11 cellular contexts compared by ENCODE assay signal in the genomic region with DNA sequence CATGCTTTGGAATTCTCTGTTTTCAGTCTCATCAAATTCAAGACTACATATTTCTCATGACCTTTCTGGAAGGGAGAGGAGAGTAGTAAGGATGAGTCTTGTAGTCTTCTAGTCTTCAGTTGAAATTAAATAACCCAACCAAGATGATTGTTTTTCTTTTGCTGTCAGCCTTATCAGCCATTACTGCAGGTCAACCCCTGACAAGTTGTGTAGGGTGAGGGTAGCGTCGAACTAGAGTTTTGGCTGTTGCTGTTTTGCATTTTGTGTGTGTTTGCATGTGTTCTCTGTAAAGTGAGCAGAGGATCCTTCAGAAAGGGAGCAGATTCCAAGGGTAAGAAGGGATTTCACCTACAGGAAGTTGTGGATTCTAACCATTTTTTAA. TPM values are rescaled to one million over a fixed set of nuclear protein-coding genes. Genes with fewer than 3 reads are reported as not detected.
DNase-seq lines count a peak whose midpoint lies in the region; ATAC-seq and TF ChIP-seq lines count a peak whose summit lies in the region.
"Had no signal": no experiment of that assay in that cellular context is flagged by ENCODE, and none has a peak within 500 bp of the region (broad histone marks: within the 10 kb centered on the region; RNA-seq: fewer than 3 reads in every experiment).

No MANE protein-coding gene starts in this region.

- TF ChIP-seq CTCF in HL-60 (IDR thresholded peaks at IDR 0.05; ENCODE audit: insufficient read depth, low read length) (no peak), choroid plexus epithelial cell (conservative IDR thresholded peaks at IDR 0.05; ENCODE audit: low read depth, low read length) (no peak), chondrocyte (IDR thresholded peaks at IDR 0.05) (no peak)

- peak overlapping the region in 8 of 11 experiments; percentile 60 to 91 (median 79); a peak in 16 of 22 replicates for H3K4me2 ChIP-seq in BLaER1 treated with 17β-estradiol and CSF1 and Interleukin-3, amounts not matched to agents 10 nM and 100 nM

- no peak for DNase-seq in HL-60 (ENCODE audit: low read depth in 1 of 2, low spot score in 1 of 2)
- DNase-seq in choroid plexus epithelial cell (ENCODE audit: low read depth): peak; percentile 64
- no peak for DNase-seq in naive thymus-derived CD4-positive, alpha-beta T cell
- DNase-seq in NCI-H1092 treated with DMSO at 0.1 percent for 48 hours (lab: John Stamatoyannopoulos, UW): no peak
- DNase-seq in NCI-H524 (lab: John Stamatoyannopoulos, UW): no peak
- no peak for DNase-seq in activated CD4-positive, alpha-beta T cell treated with anti-CD3 and anti-CD28 coated beads, Interleukin-2, amount 50 U/mL, for 48 hours
- DNase-seq in chondrocyte (ENCODE audit: low spot score): no peak
- DNase-seq: dorsolateral prefrontal cortex, NCI-H69 had no signal

- peaks cover 29 to 93% (median 80%) of the 10 kb centered on the region in 10 experiments for H3K4me1 ChIP-seq in BLaER1 treated with 17β-estradiol and CSF1 and Interleukin-3, amounts not matched to agents 10 nM and 100 nM
- H3K4me1 ChIP-seq in naive thymus-derived CD4-positive, alpha-beta T cell (ENCODE audit: control insufficient read depth in 2 of 2, insufficient read depth in 2 of 2, low read length in 2 of 2): peaks cover 11 to 46% of the 10 kb centered on the region in 2 donors

- peak; percentile 6 for ATAC-seq in naive thymus-derived CD4-positive, alpha-beta T cell

- no peaks in the 10 kb centered on the region for H3K9me3 Mint-ChIP-seq in naive thymus-derived CD4-positive, alpha-beta T cell
- H3K9me3 Mint-ChIP-seq in chondrocyte (ENCODE audit: low read depth): no peaks in the 10 kb centered on the region
- H3K9me3 Mint-ChIP-seq: activated T-helper 2 cell treated with anti-CD3 and anti-CD28 coated beads, Interferon-gamma antibody, Interleukin-2, Interleukin-4, amounts not matched to agents 10 μg/mL and 5 μg/mL and 100 μg/mL, durations not matched to agents 14 hours and 24 hours and 36 hours had no signal

- H3K9me3 ChIP-seq in BLaER1 treated with 17β-estradiol and CSF1 and Interleukin-3, amounts not matched to agents 10 nM and 100 nM (replicated peaks in 1 of 11): peaks cover 0 to 18% (median 6%) of the 10 kb centered on the region in 11 experiments; a peak in 11 of 22 replicates
- H3K9me3 ChIP-seq in naive thymus-derived CD4-positive, alpha-beta T cell (ENCODE audit: control insufficient read depth in 2 of 3, low read length in 3 of 3): no peaks in the 10 kb centered on the region

- H3K4me3 ChIP-seq in BLaER1 treated with 17β-estradiol and CSF1 and Interleukin-3, amounts not matched to agents 10 nM and 100 nM: 0 out of 20 replicates have a peak overlapping the region, but pooled peaks of 1 of the 10 experiments have one; percentile 16
- no peak overlapping the region for H3K4me3 ChIP-seq in HL-60 (replicated peaks; ENCODE audit: insufficient read depth, low read length)
- no peak overlapping the region for H3K4me3 ChIP-seq in choroid plexus epithelial cell (ENCODE audit: low read depth, low read length)
- no peak overlapping the region for H3K4me3 ChIP-seq in naive thymus-derived CD4-positive, alpha-beta T cell (ENCODE audit: low read length)
- H3K4me3 ChIP-seq: dorsolateral prefrontal cortex had no signal

- intact Hi-C loops in naive thymus-derived CD4-positive, alpha-beta T cell (cut with micrococcal nuclease): loop anchor here (1.0 to 5.0 kb wide), 3 partner anchors 9 to 64 kb away; no protein-coding TSS in a partner anchor

- peaks cover 23 to 39% (median 34%) of the 10 kb centered on the region in 7 donors for H3K4me1 Mint-ChIP-seq in naive thymus-derived CD4-positive, alpha-beta T cell
- peaks cover 24% of the 10 kb centered on the region for H3K4me1 Mint-ChIP-seq in chondrocyte (ENCODE audit: low read depth)

- H3K4me3 Mint-ChIP-seq in naive thymus-derived CD4-positive, alpha-beta T cell: no peak overlapping the region
- H3K4me3 Mint-ChIP-seq in chondrocyte (ENCODE audit: unreplicated experiment): no peak overlapping the region

- peak overlapping the region; percentile 5 to 91 (median 73); a peak in 19 of 22 replicates for H3K27ac ChIP-seq in BLaER1 treated with 17β-estradiol and CSF1 and Interleukin-3, amounts not matched to agents 10 nM and 100 nM
- H3K27ac ChIP-seq in HL-60 (replicated peaks): peak overlapping the region; percentile 18
- peak overlapping the region; percentile 50 for H3K27ac ChIP-seq in naive thymus-derived CD4-positive, alpha-beta T cell (ENCODE audit: low read depth, low read length)

- peaks cover 0 to 83% (median 68%) of the 10 kb centered on the region in 11 experiments; a peak in 15 of 22 replicates for H4K20me1 ChIP-seq in BLaER1 treated with 17β-estradiol and CSF1 and Interleukin-3, amounts not matched to agents 10 nM and 100 nM

- no peak overlapping the region for H3K27ac Mint-ChIP-seq in naive thymus-derived CD4-positive, alpha-beta T cell
- H3K27ac Mint-ChIP-seq in chondrocyte (ENCODE audit: unreplicated experiment): no peak overlapping the region
- H3K27ac Mint-ChIP-seq: activated T-helper 2 cell treated with anti-CD3 and anti-CD28 coated beads, Interferon-gamma antibody, Interleukin-2, Interleukin-4, amounts not matched to agents 10 μg/mL and 5 μg/mL and 100 μg/mL, durations not matched to agents 14 hours and 24 hours and 36 hours had no signal

- H3K27me3 ChIP-seq in BLaER1 treated with 17β-estradiol and CSF1 and Interleukin-3, amounts not matched to agents 10 nM and 100 nM: no peaks in the 10 kb centered on the region
- no peaks in the 10 kb centered on the region for H3K27me3 ChIP-seq in HL-60 (ENCODE audit: insufficient read depth, poor library complexity, severe bottlenecking)
- H3K27me3 ChIP-seq in naive thymus-derived CD4-positive, alpha-beta T cell (ENCODE audit: control insufficient read depth in 2 of 2, insufficient read depth in 2 of 2, low read length in 2 of 2): no peaks in the 10 kb centered on the region
- H3K27me3 ChIP-seq: dorsolateral prefrontal cortex had no signal

- H3K9ac ChIP-seq in BLaER1 treated with 17β-estradiol and CSF1 and Interleukin-3, amounts not matched to agents 10 nM and 100 nM: peak overlapping the region in 5 of 11 experiments; percentile 40 to 80 (median 77); a peak in 7 of 22 replicates

- no peaks in the 10 kb centered on the region for H3K27me3 Mint-ChIP-seq in naive thymus-derived CD4-positive, alpha-beta T cell
- H3K27me3 Mint-ChIP-seq in chondrocyte (ENCODE audit: low read depth): no peaks in the 10 kb centered on the region

- peaks cover 15 to 87% (median 45%) of the 10 kb centered on the region in 11 experiments; a peak in 20 of 22 replicates for H3K36me3 ChIP-seq in BLaER1 treated with 17β-estradiol and CSF1 and Interleukin-3, amounts not matched to agents 10 nM and 100 nM
- no peaks in the 10 kb centered on the region for H3K36me3 ChIP-seq in naive thymus-derived CD4-positive, alpha-beta T cell (ENCODE audit: control insufficient read depth in 2 of 3, insufficient read depth in 3 of 3, low read length in 3 of 3)

- POLR2A ChIA-PET in naive thymus-derived CD4-positive, alpha-beta T cell (lab: Charles Lee): interaction anchor here (1.4 to 2.1 kb wide), 5 partner anchors 10 to 27 kb away, joined by 5 to 14 read pairs (median 9); no protein-coding TSS in a partner anchor

- CTCF ChIA-PET in naive thymus-derived CD4-positive, alpha-beta T cell (lab: Charles Lee): interaction anchor here (1.0 kb wide), 2 partner anchors 27 to 28 kb away, joined by 3 read pairs; a partner anchor contains a TSS

- peaks cover 4 to 17% (median 17%) of the 10 kb centered on the region in 5 donors for H3K36me3 Mint-ChIP-seq in naive thymus-derived CD4-positive, alpha-beta T cell
- H3K36me3 Mint-ChIP-seq in chondrocyte (ENCODE audit: low read depth): peaks cover 5% of the 10 kb centered on the region

RNA-seq across cellular contexts. Expression of a gene that starts 28.4 kb away (rescaled TPM):
- 10 to 100 TPM; 34.1 to 41.8 (median 39.9) TPM for total RNA-seq in naive thymus-derived CD4-positive, alpha-beta T cell
- 10 to 100 TPM; 10.0 to 23.5 TPM for polyA plus RNA-seq in naive thymus-derived CD4-positive, alpha-beta T cell
- 25.4 to 36.3 TPM (median 25.8 TPM) in 3 replicates for total RNA-seq in chondrocyte

Comparison
In these comparisons a context has a peak if more than half of its experiments do, and no peak if none do; other contexts are left out.
1. H3K27ac ChIP-seq: peak in every context shown above with its lines; median percentile 73 in BLaER1 treated with 17β-estradiol and CSF1 and Interleukin-3, amounts not matched to agents 10 nM and 100 nM; 50 in naive thymus-derived CD4-positive, alpha-beta T cell; 18 in HL-60.